In genomic region chr10:132505546-132505945, GRCh38 we compare ENCODE assay signal across 7 cellular contexts. TPM values are rescaled to one million over a fixed set of nuclear protein-coding genes. Genes with fewer than 3 reads are reported as not detected.
DNase-seq lines count a peak whose midpoint lies in the region; ATAC-seq and TF ChIP-seq lines count a peak whose summit lies in the region.
"Not testable (repeated sequence)": the region's sequence is repeated elsewhere in the genome, so short reads cannot be mapped to it uniquely, and the experiment has no call there.

No MANE protein-coding gene starts in this region.

- H3K4me1 ChIP-seq in parathyroid adenoma = not testable (repeated sequence)
- peaks cover 25 to 33% of the 10 kb centered on the region in 2 donors for H3K4me1 ChIP-seq in gastrocnemius medialis
- H3K4me1 ChIP-seq in tibial artery = peaks cover 0 to 13% (median 6%) of the 10 kb centered on the region in 4 donors
- H3K4me1 ChIP-seq in vagina = peaks cover 22% of the 10 kb centered on the region

- not testable (repeated sequence) for H3K4me3 ChIP-seq in parathyroid adenoma (ENCODE audit: low read depth, low read length); gastrocnemius medialis; tibial artery; vagina

- not testable (repeated sequence) for TF ChIP-seq CTCF in parathyroid adenoma (IDR thresholded peaks at IDR 0.05); gastrocnemius medialis (IDR thresholded peaks at IDR 0.05 in 4 of 5, conservative IDR thresholded peaks at IDR 0.05 in 1 of 5); tibial artery (IDR thresholded peaks at IDR 0.05); vagina (IDR thresholded peaks at IDR 0.05)

- not testable (repeated sequence) for H3K4me2 ChIP-seq in parathyroid adenoma (ENCODE audit: low read length)

- not testable (repeated sequence) for TF ChIP-seq RAD21 in Ishikawa (IDR thresholded peaks at IDR 0.05; ENCODE audit: low read depth)

- H3K36me3 ChIP-seq in parathyroid adenoma (ENCODE audit: control insufficient read depth, insufficient read depth, low read length); gastrocnemius medialis; tibial artery; vagina: not testable (repeated sequence)

- not testable (repeated sequence) for TF ChIP-seq POLR2A in gastrocnemius medialis (IDR thresholded peaks at IDR 0.05); vagina (IDR thresholded peaks at IDR 0.05)

- not testable (repeated sequence) for TF ChIP-seq EP300 in Ishikawa (IDR thresholded peaks at IDR 0.05; ENCODE audit: borderline replicate concordance)

- not testable (repeated sequence) for H3K79me2 ChIP-seq in parathyroid adenoma

- not testable (repeated sequence) for ATAC-seq in left lobe of liver, gastrocnemius medialis

- H3K9ac ChIP-seq in parathyroid adenoma = not testable (repeated sequence)

- H3K9me3 ChIP-seq in parathyroid adenoma (ENCODE audit: control insufficient read depth, low read length); gastrocnemius medialis; tibial artery; vagina: not testable (repeated sequence)

- in situ Hi-C loops in gastrocnemius medialis (cut with MboI; ENCODE audit: low sequenced_read_pairs in 4 of 4) = not testable (repeated sequence)

- not testable (repeated sequence) for H3K27me3 ChIP-seq in parathyroid adenoma (ENCODE audit: control insufficient read depth, insufficient read depth, low read length); gastrocnemius medialis; tibial artery; vagina

- DNase-seq in cardiac septum (ENCODE audit: low spot score) = peak; percentile 70
- DNase-seq in left lobe of liver (ENCODE audit: low spot score) = peak; percentile 81
- peak in 1 of 2 donors; percentile 25 for DNase-seq in gastrocnemius medialis
- DNase-seq in tibial artery = peak; percentile 18 to 68
- not testable (repeated sequence) for DNase-seq in vagina (ENCODE audit: extremely low spot score in 2 of 2)

- H2AFZ ChIP-seq in parathyroid adenoma = not testable (repeated sequence)

- intact Hi-C loops in cardiac septum (cut with DNase I) = loop anchor here (5.0 kb wide), 1 partner anchor 72 kb away; no protein-coding TSS in a partner anchor
- intact Hi-C loops in gastrocnemius medialis (cut with DNase I; ENCODE audit: low total_unique reads); vagina (cut with DNase I): not testable (repeated sequence)
- intact Hi-C loops in tibial artery (cut with DNase I; ENCODE audit: low total_unique reads) = loop anchor here (5.0 kb wide), 1 partner anchor 132 kb away; no protein-coding TSS in a partner anchor

- peak overlapping the region; percentile 34 for H3K27ac ChIP-seq in parathyroid adenoma
- H3K27ac ChIP-seq in gastrocnemius medialis = peak overlapping the region; percentile 39 to 80 (median 70)
- not testable (repeated sequence) for H3K27ac ChIP-seq in tibial artery
- H3K27ac ChIP-seq in vagina = peak overlapping the region; percentile 34

TF ChIP-seq in Ishikawa, 13 proteins besides CTCF, POLR2A, EP300 and RAD21:
- TF ChIP-seq NFIC (IDR thresholded peaks at IDR 0.05) = 0 out of 2 replicates have a peak, but pooled peaks have one; percentile 14

RNA-seq across cellular contexts. Expression of gene INPP5A, which starts 32.0 kb away (rescaled TPM):
- total RNA-seq in cardiac septum = 121 TPM
- 18.3 TPM for total RNA-seq in left lobe of liver
- 100 to 1,000 TPM in 2 of 4 donors, 10 to 100 TPM in 2; 74.9 to 107 (median 92.4) TPM for total RNA-seq in gastrocnemius medialis
- 24.3 TPM for total RNA-seq in vagina
